In the genomic region with DNA sequence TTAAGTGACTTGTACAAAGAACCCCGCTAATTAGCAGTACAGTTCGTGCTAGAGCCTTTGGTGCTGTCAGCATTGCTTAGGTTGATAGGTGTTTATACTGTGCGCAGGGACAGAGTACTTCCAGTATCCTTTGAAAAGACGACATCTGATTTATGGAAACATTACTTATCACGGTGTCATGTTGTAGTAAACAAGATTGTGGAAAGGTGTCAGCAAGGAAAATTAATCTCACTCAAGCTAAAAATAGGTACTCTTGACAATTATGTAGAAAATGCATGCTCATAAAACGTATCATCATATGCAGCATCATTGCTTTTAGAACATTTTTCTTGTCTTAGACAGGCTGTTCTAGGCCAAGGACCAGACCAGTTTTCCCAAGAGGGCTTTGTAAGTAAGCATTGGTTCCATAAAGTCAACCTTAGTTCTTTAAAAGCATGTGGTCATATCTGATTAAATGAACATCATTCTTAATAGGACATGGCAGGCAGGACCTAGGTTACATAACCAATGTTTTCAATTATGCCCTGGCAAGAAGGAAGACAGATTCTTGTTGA, we compare ENCODE assay signal across 30 cellular contexts. TPM values are rescaled to one million over a fixed set of nuclear protein-coding genes. Genes with fewer than 3 reads are reported as not detected.
DNase-seq lines count a peak whose midpoint lies in the region; ATAC-seq, FAIRE-seq and TF ChIP-seq lines count a peak whose summit lies in the region.
"Had no signal": no experiment of that assay in that cellular context is flagged by ENCODE, and none has a peak within 500 bp of the region (broad histone marks: within the 10 kb centered on the region; RNA-seq: fewer than 3 reads in every experiment).

No MANE protein-coding gene starts in this region.

- no peaks in the 10 kb centered on the region; the same call in 1 of the 2 replicates for H3K9me2 ChIP-seq in GM23248 (ENCODE audit: insufficient read depth)

- H3K9me3 ChIP-seq in GM23248 (ENCODE audit: low read depth) (no peaks in the 10 kb centered on the region), adrenal gland (replicated peaks in 1 of 3) (no peaks in the 10 kb centered on the region), sigmoid colon (no peaks in the 10 kb centered on the region)
- H3K9me3 ChIP-seq: ascending aorta, SJSA1, vagina had no signal

- H3K27me3 ChIP-seq in GM23248 (replicated peaks; ENCODE audit: insufficient read depth) (no peaks in the 10 kb centered on the region), adrenal gland (no peaks in the 10 kb centered on the region), sigmoid colon (no peaks in the 10 kb centered on the region)
- H3K27me3 ChIP-seq: ascending aorta, vagina had no signal

- H3K36me3 ChIP-seq in GM23248 (ENCODE audit: low read depth) (no peaks in the 10 kb centered on the region), adrenal gland (replicated peaks in 1 of 2) (no peaks in the 10 kb centered on the region), sigmoid colon (no peaks in the 10 kb centered on the region)
- H3K36me3 ChIP-seq: ascending aorta, SJSA1, vagina had no signal

- no peak overlapping the region for H3K9ac ChIP-seq in GM23248

- H4K20me1 ChIP-seq in GM23248 (ENCODE audit: insufficient read depth) = no peaks in the 10 kb centered on the region

- H3K4me3 ChIP-seq in GM23248 (no peak overlapping the region), adrenal gland (no peak overlapping the region), fibroblast of the aortic adventitia (ENCODE audit: low read depth, low read length) (no peak overlapping the region), sigmoid colon (no peak overlapping the region)
- H3K4me3 ChIP-seq: ascending aorta, GM12878, lung, SJSA1, vagina had no signal

- TF ChIP-seq CTCF in adrenal gland (IDR thresholded peaks at IDR 0.05) (no peak), fibroblast of the aortic adventitia (IDR thresholded peaks at IDR 0.05; ENCODE audit: insufficient read depth, low read length) (no peak), sigmoid colon (IDR thresholded peaks at IDR 0.05) (no peak)

- H3K79me2 ChIP-seq in GM23248 (ENCODE audit: insufficient read depth) = no peaks in the 10 kb centered on the region

- no peaks in the 10 kb centered on the region for H3F3A ChIP-seq in GM23248 (ENCODE audit: insufficient read depth)

- no peak for ATAC-seq in GM19351 (IDR thresholded peaks at IDR 0.05; ENCODE audit: unreplicated experiment)
- ATAC-seq: activated T-helper 17 cell treated with anti-CD3 and anti-CD28 coated beads, Interleukin-2, amount 50 U/mL, for 72 hours; GM12878; HCT116; sciatic nerve had no signal

- DNase-seq in GM23248 (peak; percentile 4), adrenal gland (no peak), fibroblast of the aortic adventitia (ENCODE audit: low read depth) (peak; percentile 79), sigmoid colon (no peak), DMS 273 (lab: John Stamatoyannopoulos, UW; ENCODE audit: unreplicated experiment) (no peak), GM03348 (ENCODE audit: low spot score) (no peak), urothelium cell line (ENCODE audit: low spot score) (no peak)
- DNase-seq: activated CD4-positive, alpha-beta memory T cell treated with anti-CD3 and anti-CD28 coated beads for 36 hours; activated CD4-positive, CD25-positive, alpha-beta regulatory T cell treated with anti-CD3 and anti-CD28 coated beads, Interleukin-2, amount 50 U/mL, for 72 hours; caudate nucleus; CD4-positive, CD25-positive, alpha-beta regulatory T cell; glutamatergic neuron; KG1; NCI-H1436 treated with DMSO at 0.1 percent for 48 hours; NCI-H510A; nephron progenitor cell; posterior cingulate gyrus; stimulated activated CD4-positive, alpha-beta T cell treated with anti-CD3 and anti-CD28 coated beads, Interleukin-15, amount 100 ng/mL, for 24 hours; stimulated activated naive CD4-positive, alpha-beta T cell had no signal

- intact Hi-C loops in adrenal gland (cut with DNase I) (no loop called here), sigmoid colon (cut with DNase I) (no loop called here)

- no peak overlapping the region for H3K4me2 ChIP-seq in GM23248 (ENCODE audit: unreplicated experiment)

- peaks cover 5% of the 10 kb centered on the region for H3K4me1 ChIP-seq in GM23248 (ENCODE audit: insufficient read depth)
- H3K4me1 ChIP-seq in adrenal gland (replicated peaks in 1 of 2) = peaks cover 24 to 27% of the 10 kb centered on the region in 2 donors
- H3K4me1 ChIP-seq in sigmoid colon = peaks cover 0 to 18% (median 6%) of the 10 kb centered on the region in 4 donors
- H3K4me1 ChIP-seq: SJSA1 had no signal

- FAIRE-seq in urothelium cell line (lab: Jason Lieb, UNC) = no peak
- FAIRE-seq: GM12878, RCC 7860, TTC549 had no signal

- WGBS in GM23248 (ENCODE audit: low coverage in 1 of 2, low lambda C conversion rate in 2 of 2, missing lambda C conversion rate in 2 of 2), 2 experiments = 63 to 66% methylated on average over 6 of the region's 6 CpGs
- 50 to 64% (median 57%) methylated on average over 6 of the region's 6 CpGs for WGBS in adrenal gland, 4 donors
- WGBS in sigmoid colon, 2 donors = 81 to 90% methylated on average over 6 of the region's 6 CpGs

- TF ChIP-seq POLR2A in adrenal gland (IDR thresholded peaks at IDR 0.05) (no peak), sigmoid colon (IDR thresholded peaks at IDR 0.05) (no peak)

- TF ChIP-seq EP300 in sigmoid colon (IDR thresholded peaks at IDR 0.05) = peak in 1 of 4 donors; percentile 46

- no peak overlapping the region for H3K27ac ChIP-seq in GM23248
- H3K27ac ChIP-seq in adrenal gland = peak overlapping the region in 3 of 5 donors; percentile 30 to 36 (median 35)
- peak overlapping the region in 3 of 4 donors; percentile 35 to 51 (median 38) for H3K27ac ChIP-seq in sigmoid colon
- H3K27ac ChIP-seq: SJSA1, vagina had no signal

- in situ Hi-C loops in GM23248 (cut with MboI) = no loop called here

- no peak overlapping the region for H2AFZ ChIP-seq in GM23248

RNA-seq across cellular contexts. Expression of gene SH3BGR, which starts 33.0 kb away (rescaled TPM):
- 0.76 and 4.4 TPM in 2 replicates for total RNA-seq in GM23248 (2014; rRNA removed; shearing (Covaris generic))
- polyA plus RNA-seq in GM23248 (2016; fragmentation: Nextera tagmentation; extraction: Ambion mirVana) (5.0 and 5.7 TPM in 2 replicates), adrenal gland (10 to 100 TPM; 21.6 to 34.3 (median 28.6) TPM), sigmoid colon (1 to 10 TPM; 3.6 to 6.0 (median 5.5) TPM)
- total RNA-seq in adrenal gland (10 to 100 TPM in 6 of 8 donors, 1 to 10 TPM in 2; 8.9 to 26.9 (median 12.4) TPM), fibroblast of the aortic adventitia (ENCODE audit: low replicate concordance) (6.2 and 11.0 TPM in 2 replicates), sigmoid colon (10 to 100 TPM in 3 of 4 donors, 1 to 10 TPM in 1; 6.4 to 32.7 (median 23.5) TPM)
- total RNA-seq: ascending aorta; CD4-positive, CD25-positive, alpha-beta regulatory T cell had no signal

RNA-seq across cellular contexts. Expression of gene LCA5L, which starts 39.2 kb away (rescaled TPM):
- 1.1 TPM in 2 replicates for total RNA-seq in GM23248 (2014; rRNA removed; shearing (Covaris generic))
- polyA plus RNA-seq in GM23248 (2016; fragmentation: Nextera tagmentation; extraction: Ambion mirVana) = 2.4 and 3.0 TPM in 2 replicates
- total RNA-seq in adrenal gland = 1 to 10 TPM in 7 of 8 donors, under 1 TPM in 1; 0.42 to 9.2 (median 4.6) TPM
- 10 to 100 TPM in 1 of 3 donors, 1 to 10 TPM in 2; 3.5 to 13.5 (median 4.3) TPM for polyA plus RNA-seq in adrenal gland
- 0.65 and 3.1 TPM in 2 replicates for total RNA-seq in fibroblast of the aortic adventitia (ENCODE audit: low replicate concordance)
- total RNA-seq in sigmoid colon = 1 to 10 TPM in 3 of 4 donors, under 1 TPM in 1; 0.82 to 5.5 (median 2.1) TPM
- polyA plus RNA-seq in sigmoid colon = under 1 TPM; 0.60 to 0.79 (median 0.69) TPM
- total RNA-seq: activated T-helper 17 cell treated with anti-CD3 and anti-CD28 coated beads, Interleukin-2, amount 50 U/mL, for 72 hours; ascending aorta; CD4-positive, CD25-positive, alpha-beta regulatory T cell; vagina had no signal
- polyA plus RNA-seq: CD4-positive, CD25-positive, alpha-beta regulatory T cell had no signal

Comparison
In these comparisons a context has a peak if more than half of its experiments do, and no peak if none do; other contexts are left out.
1. DNase-seq: peak in GM23248 (single experiment) and fibroblast of the aortic adventitia (single experiment); none in adrenal gland (0 of 7), sigmoid colon (single experiment), DMS 273 (single experiment), GM03348 (single experiment) and urothelium cell line (single experiment).